ENCODE assay signal across 8 cellular contexts in the genomic region with DNA sequence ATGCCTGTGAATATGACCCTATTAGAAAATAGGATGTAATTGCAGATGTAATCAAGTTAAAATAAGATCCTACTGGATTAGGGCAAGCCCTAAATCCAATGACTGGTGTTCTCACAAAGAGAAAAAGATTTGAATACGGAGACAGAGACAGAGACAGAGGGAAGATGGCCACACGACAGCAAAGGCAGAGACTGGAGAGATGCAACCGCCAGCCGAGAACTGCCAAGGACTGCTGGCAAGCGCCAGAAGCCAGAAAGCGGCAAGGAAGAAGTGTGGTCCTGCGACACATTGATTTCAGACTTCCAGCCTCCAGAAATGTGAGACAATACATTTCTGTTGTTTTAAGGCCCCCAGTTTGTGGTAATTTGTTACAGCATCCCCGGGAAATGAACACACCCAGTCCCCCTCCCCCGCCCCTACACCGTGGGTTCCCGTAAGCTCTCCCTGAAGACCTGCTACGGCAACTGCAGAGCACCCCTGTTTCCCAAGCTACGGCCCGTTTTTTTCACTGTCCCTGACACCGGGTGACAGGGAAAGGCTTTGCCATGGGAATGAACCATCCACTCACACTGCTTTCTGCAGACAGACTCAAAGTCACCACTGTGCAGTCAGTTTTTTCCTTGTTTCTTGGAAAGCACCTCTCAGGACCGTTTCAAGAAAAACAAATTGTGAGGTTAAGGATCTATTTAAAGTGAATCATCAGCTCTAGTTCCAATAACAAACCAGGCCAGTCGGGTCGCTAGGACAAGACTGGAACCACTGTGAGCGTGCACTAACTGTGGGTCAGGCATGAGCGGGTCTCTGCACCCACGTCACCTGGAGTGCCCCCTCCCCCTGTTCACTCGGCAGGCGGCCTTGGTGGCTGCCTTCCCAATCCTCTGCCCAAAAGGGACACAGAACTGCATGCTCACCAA.
DNase-seq lines count a peak whose midpoint lies in the region; ATAC-seq and TF ChIP-seq lines count a peak whose summit lies in the region.
"Not testable (repeated sequence)": the region's sequence is repeated elsewhere in the genome, so short reads cannot be mapped to it uniquely, and the experiment has no call there.

No MANE protein-coding gene starts in this region.

- ATAC-seq in GM19025 (IDR thresholded peaks at IDR 0.05; ENCODE audit: low read depth, unreplicated experiment): peak; percentile 67
- ATAC-seq in HG02798 (IDR thresholded peaks at IDR 0.05; ENCODE audit: poor library complexity, unreplicated experiment): peak; percentile 70
- peak; percentile 30 for ATAC-seq in activated naive CD8-positive, alpha-beta T cell treated with anti-CD3 and anti-CD28 coated beads, Interleukin-2, amount 50 U/mL, for 24 hours
- peak; percentile 68 for ATAC-seq in left lung
- ATAC-seq in stimulated activated memory B cell treated with anti-CD40 and anti-IgM and Interleukin-4, amounts not matched to agents 10 μg/mL and 1 μg/mL and 100 μg/mL, for 72 hours: peak; percentile 61

- H3K27me3 Mint-ChIP-seq in activated naive CD8-positive, alpha-beta T cell treated with anti-CD3 and anti-CD28 coated beads, Interleukin-2, amount 50 U/mL, for 24 hours; stimulated activated memory B cell treated with anti-CD40 and anti-IgM and Interleukin-4, amounts not matched to agents 10 μg/mL and 1 μg/mL and 100 μg/mL, for 72 hours: not testable (repeated sequence)

- not testable (repeated sequence) for H3K9me3 ChIP-seq in BLaER1 treated with 17β-estradiol and CSF1 and Interleukin-3, amounts not matched to agents 10 nM and 100 nM (replicated peaks in 1 of 11); Karpas-422 (ENCODE audit: low read length); left lung

- not testable (repeated sequence) for H3K27me3 ChIP-seq in BLaER1 treated with 17β-estradiol and CSF1 and Interleukin-3, amounts not matched to agents 10 nM and 100 nM; Karpas-422 (ENCODE audit: low read length); left lung

- not testable (repeated sequence) for H3K9me2 ChIP-seq in Karpas-422 (replicated peaks; ENCODE audit: insufficient read depth, low read length)

- H3K4me3 ChIP-seq in BLaER1 treated with 17β-estradiol and CSF1 and Interleukin-3, amounts not matched to agents 10 nM and 100 nM; Karpas-422 (ENCODE audit: low read length); fibroblast of mammary gland (ENCODE audit: control insufficient read depth, low read depth, low read length); left lung: not testable (repeated sequence)

- H3K9me3 Mint-ChIP-seq in activated naive CD8-positive, alpha-beta T cell treated with anti-CD3 and anti-CD28 coated beads, Interleukin-2, amount 50 U/mL, for 24 hours; stimulated activated memory B cell treated with anti-CD40 and anti-IgM and Interleukin-4, amounts not matched to agents 10 μg/mL and 1 μg/mL and 100 μg/mL, for 72 hours: not testable (repeated sequence)

- intact Hi-C loops in left lung (cut with DNase I): not testable (repeated sequence)

- H2AFZ ChIP-seq in Karpas-422 (ENCODE audit: low read length): not testable (repeated sequence)

- peak; percentile 36 for DNase-seq in Karpas-422
- DNase-seq in activated naive CD8-positive, alpha-beta T cell treated with anti-CD3 and anti-CD28 coated beads, Interleukin-2, amount 50 U/mL, for 24 hours; left lung: not testable (repeated sequence)
- peak; percentile 63 for DNase-seq in fibroblast of mammary gland (ENCODE audit: low read depth)

- H3K4me3 Mint-ChIP-seq in activated naive CD8-positive, alpha-beta T cell treated with anti-CD3 and anti-CD28 coated beads, Interleukin-2, amount 50 U/mL, for 24 hours; stimulated activated memory B cell treated with anti-CD40 and anti-IgM and Interleukin-4, amounts not matched to agents 10 μg/mL and 1 μg/mL and 100 μg/mL, for 72 hours: not testable (repeated sequence)

- peaks cover 0 to 15% (median 5%) of the 10 kb centered on the region in 10 experiments; a peak in 13 of 20 replicates for H3K4me1 ChIP-seq in BLaER1 treated with 17β-estradiol and CSF1 and Interleukin-3, amounts not matched to agents 10 nM and 100 nM
- H3K4me1 ChIP-seq in Karpas-422 (ENCODE audit: low read length); left lung: not testable (repeated sequence)

- not testable (repeated sequence) for H3K79me2 ChIP-seq in Karpas-422 (ENCODE audit: low read length)

- not testable (repeated sequence) for H3K9ac ChIP-seq in BLaER1 treated with 17β-estradiol and CSF1 and Interleukin-3, amounts not matched to agents 10 nM and 100 nM; Karpas-422 (ENCODE audit: low read length)

- not testable (repeated sequence) for H3K36me3 Mint-ChIP-seq in activated naive CD8-positive, alpha-beta T cell treated with anti-CD3 and anti-CD28 coated beads, Interleukin-2, amount 50 U/mL, for 24 hours (ENCODE audit: low read depth); stimulated activated memory B cell treated with anti-CD40 and anti-IgM and Interleukin-4, amounts not matched to agents 10 μg/mL and 1 μg/mL and 100 μg/mL, for 72 hours

- not testable (repeated sequence) for H3K4me1 Mint-ChIP-seq in activated naive CD8-positive, alpha-beta T cell treated with anti-CD3 and anti-CD28 coated beads, Interleukin-2, amount 50 U/mL, for 24 hours; stimulated activated memory B cell treated with anti-CD40 and anti-IgM and Interleukin-4, amounts not matched to agents 10 μg/mL and 1 μg/mL and 100 μg/mL, for 72 hours

- not testable (repeated sequence) for H4K20me1 ChIP-seq in BLaER1 treated with 17β-estradiol and CSF1 and Interleukin-3, amounts not matched to agents 10 nM and 100 nM; Karpas-422 (ENCODE audit: insufficient read depth, low read depth, low read length)

- TF ChIP-seq CTCF in fibroblast of mammary gland (conservative IDR thresholded peaks at IDR 0.05; ENCODE audit: control insufficient read depth, insufficient read depth, low read depth, low read length); left lung (IDR thresholded peaks at IDR 0.05): not testable (repeated sequence)

- H3K27ac ChIP-seq in BLaER1 treated with 17β-estradiol and CSF1 and Interleukin-3, amounts not matched to agents 10 nM and 100 nM; Karpas-422 (ENCODE audit: low read length); left lung: not testable (repeated sequence)

- not testable (repeated sequence) for H3K36me3 ChIP-seq in BLaER1 treated with 17β-estradiol and CSF1 and Interleukin-3, amounts not matched to agents 10 nM and 100 nM; Karpas-422 (ENCODE audit: insufficient read depth, low read length); left lung

- peak overlapping the region in 9 of 11 experiments; percentile 35 to 58 (median 50); a peak in 12 of 22 replicates for H3K4me2 ChIP-seq in BLaER1 treated with 17β-estradiol and CSF1 and Interleukin-3, amounts not matched to agents 10 nM and 100 nM
- not testable (repeated sequence) for H3K4me2 ChIP-seq in Karpas-422 (ENCODE audit: low read depth, low read length, poor library complexity, severe bottlenecking)

- H3K27ac Mint-ChIP-seq in activated naive CD8-positive, alpha-beta T cell treated with anti-CD3 and anti-CD28 coated beads, Interleukin-2, amount 50 U/mL, for 24 hours; stimulated activated memory B cell treated with anti-CD40 and anti-IgM and Interleukin-4, amounts not matched to agents 10 μg/mL and 1 μg/mL and 100 μg/mL, for 72 hours: not testable (repeated sequence)
